17 cellular contexts compared by ENCODE assay signal in genomic region chr10:102735065-102735562, GRCh38. TPM values are rescaled to one million over a fixed set of nuclear protein-coding genes. Genes with fewer than 3 reads are reported as not detected.
A peak's percentile ranks its signal among the peaks of the same experiment; 100 is the strongest.
DNase-seq lines count a peak whose midpoint lies in the region; ATAC-seq and TF ChIP-seq lines count a peak whose summit lies in the region.
"Had no signal": no experiment of that assay in that cellular context is flagged by ENCODE, and none has a peak within 500 bp of the region (broad histone marks: within the 10 kb centered on the region; RNA-seq: fewer than 3 reads in every experiment).

No MANE protein-coding gene starts in this region.

- H3K9me3 Mint-ChIP-seq in activated naive CD8-positive, alpha-beta T cell treated with anti-CD3 and anti-CD28 coated beads, Interleukin-2, amount 50 U/mL, for 24 hours, result no peaks in the 10 kb centered on the region
- no peaks in the 10 kb centered on the region for H3K9me3 Mint-ChIP-seq in activated naive CD8-positive, alpha-beta T cell treated with anti-CD3 and anti-CD28 coated beads for 36 hours
- no peaks in the 10 kb centered on the region for H3K9me3 Mint-ChIP-seq in activated CD4-positive, alpha-beta memory T cell treated with anti-CD3 and anti-CD28 coated beads for 36 hours
- H3K9me3 Mint-ChIP-seq: activated naive CD4-positive, alpha-beta T cell treated with anti-CD3 and anti-CD28 coated beads, Interleukin-2, amount 50 U/mL, for 24 hours; mesothelial cell of epicardium had no signal

- H3K27ac Mint-ChIP-seq in activated naive CD8-positive, alpha-beta T cell treated with anti-CD3 and anti-CD28 coated beads, Interleukin-2, amount 50 U/mL, for 24 hours, result peak overlapping the region; percentile 35
- no peak overlapping the region for H3K27ac Mint-ChIP-seq in activated naive CD8-positive, alpha-beta T cell treated with anti-CD3 and anti-CD28 coated beads for 36 hours
- no peak overlapping the region for H3K27ac Mint-ChIP-seq in activated CD4-positive, alpha-beta memory T cell treated with anti-CD3 and anti-CD28 coated beads for 36 hours
- H3K27ac Mint-ChIP-seq: activated naive CD4-positive, alpha-beta T cell treated with anti-CD3 and anti-CD28 coated beads, Interleukin-2, amount 50 U/mL, for 24 hours; mesothelial cell of epicardium had no signal

- no peak for DNase-seq in activated naive CD8-positive, alpha-beta T cell treated with anti-CD3 and anti-CD28 coated beads, Interleukin-2, amount 50 U/mL, for 24 hours
- DNase-seq in activated naive CD8-positive, alpha-beta T cell treated with anti-CD3 and anti-CD28 coated beads for 36 hours, result no peak
- peak in 3 of 4 donors; percentile 33 to 48 (median 36) for DNase-seq in body of pancreas
- peak; percentile 20 for DNase-seq in left kidney (ENCODE audit: low read depth, low spot score)
- no peak for DNase-seq in upper lobe of right lung
- no peak for DNase-seq in activated CD4-positive, alpha-beta memory T cell treated with anti-CD3 and anti-CD28 coated beads for 36 hours
- DNase-seq: Calu3; effector CD4-positive, alpha-beta T cell; NCI-H2029 treated with DMSO at 0.1 percent for 48 hours; NCI-H526 treated with DMSO at 0.1 percent for 48 hours; nucleus accumbens; PC-9 had no signal

- H3K4me1 Mint-ChIP-seq in activated naive CD8-positive, alpha-beta T cell treated with anti-CD3 and anti-CD28 coated beads, Interleukin-2, amount 50 U/mL, for 24 hours, result peaks cover 3% of the 10 kb centered on the region
- no peaks in the 10 kb centered on the region for H3K4me1 Mint-ChIP-seq in activated naive CD8-positive, alpha-beta T cell treated with anti-CD3 and anti-CD28 coated beads for 36 hours
- no peaks in the 10 kb centered on the region for H3K4me1 Mint-ChIP-seq in activated CD4-positive, alpha-beta memory T cell treated with anti-CD3 and anti-CD28 coated beads for 36 hours (ENCODE audit: low read depth)
- H3K4me1 Mint-ChIP-seq: activated naive CD4-positive, alpha-beta T cell treated with anti-CD3 and anti-CD28 coated beads, Interleukin-2, amount 50 U/mL, for 24 hours; mesothelial cell of epicardium had no signal

- WGBS in body of pancreas, 2 donors, result 83 to 84% methylated on average over 9 of the region's 9 CpGs

- POLR2A ChIA-PET in activated CD4-positive, alpha-beta memory T cell treated with anti-CD3 and anti-CD28 coated beads for 36 hours (lab: Charles Lee), result no interaction called here

- intact Hi-C loops in body of pancreas (cut with DNase I), result no loop called here
- intact Hi-C loops in upper lobe of right lung (cut with DNase I), result no loop called here
- intact Hi-C loops in activated CD4-positive, alpha-beta memory T cell treated with anti-CD3 and anti-CD28 coated beads for 36 hours (cut with micrococcal nuclease), result no loop called here

- no peak overlapping the region for H3K4me3 ChIP-seq in body of pancreas
- no peak overlapping the region for H3K4me3 ChIP-seq in upper lobe of right lung
- H3K4me3 ChIP-seq: cardiac muscle cell, PC-9 had no signal

- no peak overlapping the region for H3K4me3 Mint-ChIP-seq in activated naive CD8-positive, alpha-beta T cell treated with anti-CD3 and anti-CD28 coated beads, Interleukin-2, amount 50 U/mL, for 24 hours
- no peak overlapping the region for H3K4me3 Mint-ChIP-seq in activated naive CD8-positive, alpha-beta T cell treated with anti-CD3 and anti-CD28 coated beads for 36 hours
- H3K4me3 Mint-ChIP-seq in activated CD4-positive, alpha-beta memory T cell treated with anti-CD3 and anti-CD28 coated beads for 36 hours, result no peak overlapping the region
- H3K4me3 Mint-ChIP-seq: activated naive CD4-positive, alpha-beta T cell treated with anti-CD3 and anti-CD28 coated beads, Interleukin-2, amount 50 U/mL, for 24 hours; mesothelial cell of epicardium had no signal

- CTCF ChIA-PET in activated CD4-positive, alpha-beta memory T cell treated with anti-CD3 and anti-CD28 coated beads for 36 hours (lab: Charles Lee), result no interaction called here

- no peak for TF ChIP-seq POLR2A in body of pancreas (IDR thresholded peaks at IDR 0.05)

- H3K27me3 ChIP-seq in body of pancreas, result no peaks in the 10 kb centered on the region
- no peaks in the 10 kb centered on the region for H3K27me3 ChIP-seq in upper lobe of right lung
- H3K27me3 ChIP-seq: cardiac muscle cell had no signal

- H3K36me3 ChIP-seq in body of pancreas (replicated peaks in 1 of 2; ENCODE audit: insufficient read depth in 1 of 2, low read depth in 2 of 2) (peaks cover 0 to 9% of the 10 kb centered on the region in 2 donors), upper lobe of right lung (peaks cover 18% of the 10 kb centered on the region)

- no peaks in the 10 kb centered on the region for H3K9me3 ChIP-seq in body of pancreas
- no peaks in the 10 kb centered on the region for H3K9me3 ChIP-seq in upper lobe of right lung

- H3K27ac ChIP-seq in body of pancreas (no peak overlapping the region), upper lobe of right lung (no peak overlapping the region)
- H3K27ac ChIP-seq: cardiac muscle cell, PC-9 had no signal

- H3K36me3 Mint-ChIP-seq in activated naive CD8-positive, alpha-beta T cell treated with anti-CD3 and anti-CD28 coated beads, Interleukin-2, amount 50 U/mL, for 24 hours (ENCODE audit: low read depth), result peaks cover 22% of the 10 kb centered on the region
- peaks cover 5% of the 10 kb centered on the region for H3K36me3 Mint-ChIP-seq in activated naive CD8-positive, alpha-beta T cell treated with anti-CD3 and anti-CD28 coated beads for 36 hours
- peaks cover 14% of the 10 kb centered on the region for H3K36me3 Mint-ChIP-seq in activated CD4-positive, alpha-beta memory T cell treated with anti-CD3 and anti-CD28 coated beads for 36 hours

- no peaks in the 10 kb centered on the region for H3K27me3 Mint-ChIP-seq in activated naive CD8-positive, alpha-beta T cell treated with anti-CD3 and anti-CD28 coated beads, Interleukin-2, amount 50 U/mL, for 24 hours
- H3K27me3 Mint-ChIP-seq in activated naive CD8-positive, alpha-beta T cell treated with anti-CD3 and anti-CD28 coated beads for 36 hours, result no peaks in the 10 kb centered on the region
- H3K27me3 Mint-ChIP-seq in activated CD4-positive, alpha-beta memory T cell treated with anti-CD3 and anti-CD28 coated beads for 36 hours, result no peaks in the 10 kb centered on the region
- H3K27me3 Mint-ChIP-seq: activated naive CD4-positive, alpha-beta T cell treated with anti-CD3 and anti-CD28 coated beads, Interleukin-2, amount 50 U/mL, for 24 hours had no signal

- H3K4me1 ChIP-seq in body of pancreas (no peaks in the 10 kb centered on the region), upper lobe of right lung (peaks cover 16% of the 10 kb centered on the region)

- TF ChIP-seq CTCF in body of pancreas (IDR thresholded peaks at IDR 0.05), result no peak
- TF ChIP-seq CTCF in upper lobe of right lung (IDR thresholded peaks at IDR 0.05), result no peak

- no peak for ATAC-seq in activated naive CD8-positive, alpha-beta T cell treated with anti-CD3 and anti-CD28 coated beads, Interleukin-2, amount 50 U/mL, for 24 hours
- ATAC-seq in body of pancreas (peak; percentile 70), upper lobe of right lung (peak; percentile 22), GM21529 (IDR thresholded peaks at IDR 0.05; ENCODE audit: unreplicated experiment) (no peak), HG03196 (IDR thresholded peaks at IDR 0.05; ENCODE audit: unreplicated experiment) (no peak)

RNA-seq across cellular contexts. Expression of gene WBP1L, which starts 8.6 kb away (rescaled TPM):
- total RNA-seq in activated naive CD8-positive, alpha-beta T cell treated with anti-CD3 and anti-CD28 coated beads for 36 hours, result 10 to 100 TPM; 11.8 to 12.0 TPM
- total RNA-seq in body of pancreas (10 to 100 TPM; 30.6 to 55.4 TPM), upper lobe of right lung (49.0 TPM)
- 10 to 100 TPM; 14.6 to 15.9 TPM for total RNA-seq in activated CD4-positive, alpha-beta memory T cell treated with anti-CD3 and anti-CD28 coated beads for 36 hours

RNA-seq across cellular contexts. Expression of gene SFXN2, which starts 20.7 kb away (rescaled TPM):
- total RNA-seq in activated naive CD8-positive, alpha-beta T cell treated with anti-CD3 and anti-CD28 coated beads for 36 hours, result 10 to 100 TPM; 23.6 to 28.0 TPM
- 1 to 10 TPM; 2.1 to 7.3 TPM for total RNA-seq in body of pancreas
- 12.0 TPM for total RNA-seq in upper lobe of right lung
- total RNA-seq in activated CD4-positive, alpha-beta memory T cell treated with anti-CD3 and anti-CD28 coated beads for 36 hours, result 10 to 100 TPM; 14.7 to 17.8 TPM

RNA-seq across cellular contexts. Expression of gene ARL3, which starts 20.9 kb away (rescaled TPM):
- total RNA-seq in activated naive CD8-positive, alpha-beta T cell treated with anti-CD3 and anti-CD28 coated beads for 36 hours, result 1 to 10 TPM; 5.7 to 6.2 TPM
- total RNA-seq in body of pancreas, result 1 to 10 TPM; 1.8 to 4.0 TPM
- 7.5 TPM for total RNA-seq in upper lobe of right lung
- total RNA-seq in activated CD4-positive, alpha-beta memory T cell treated with anti-CD3 and anti-CD28 coated beads for 36 hours, result 10 to 100 TPM; 10.1 to 11.1 TPM

Comparison
In these comparisons a context has a peak if more than half of its experiments do, and no peak if none do; other contexts are left out.
1. ATAC-seq: peak in body of pancreas (single experiment) and upper lobe of right lung (single experiment); none in activated naive CD8-positive, alpha-beta T cell treated with anti-CD3 and anti-CD28 coated beads, Interleukin-2, amount 50 U/mL, for 24 hours (single experiment), GM21529 (single experiment) and HG03196 (single experiment).
2. DNase-seq: peak in body of pancreas (3 of 4) and left kidney (single experiment); none in activated naive CD8-positive, alpha-beta T cell treated with anti-CD3 and anti-CD28 coated beads, Interleukin-2, amount 50 U/mL, for 24 hours (single experiment), activated naive CD8-positive, alpha-beta T cell treated with anti-CD3 and anti-CD28 coated beads for 36 hours (single experiment), upper lobe of right lung (single experiment) and activated CD4-positive, alpha-beta memory T cell treated with anti-CD3 and anti-CD28 coated beads for 36 hours (single experiment).